In the genomic region with DNA sequence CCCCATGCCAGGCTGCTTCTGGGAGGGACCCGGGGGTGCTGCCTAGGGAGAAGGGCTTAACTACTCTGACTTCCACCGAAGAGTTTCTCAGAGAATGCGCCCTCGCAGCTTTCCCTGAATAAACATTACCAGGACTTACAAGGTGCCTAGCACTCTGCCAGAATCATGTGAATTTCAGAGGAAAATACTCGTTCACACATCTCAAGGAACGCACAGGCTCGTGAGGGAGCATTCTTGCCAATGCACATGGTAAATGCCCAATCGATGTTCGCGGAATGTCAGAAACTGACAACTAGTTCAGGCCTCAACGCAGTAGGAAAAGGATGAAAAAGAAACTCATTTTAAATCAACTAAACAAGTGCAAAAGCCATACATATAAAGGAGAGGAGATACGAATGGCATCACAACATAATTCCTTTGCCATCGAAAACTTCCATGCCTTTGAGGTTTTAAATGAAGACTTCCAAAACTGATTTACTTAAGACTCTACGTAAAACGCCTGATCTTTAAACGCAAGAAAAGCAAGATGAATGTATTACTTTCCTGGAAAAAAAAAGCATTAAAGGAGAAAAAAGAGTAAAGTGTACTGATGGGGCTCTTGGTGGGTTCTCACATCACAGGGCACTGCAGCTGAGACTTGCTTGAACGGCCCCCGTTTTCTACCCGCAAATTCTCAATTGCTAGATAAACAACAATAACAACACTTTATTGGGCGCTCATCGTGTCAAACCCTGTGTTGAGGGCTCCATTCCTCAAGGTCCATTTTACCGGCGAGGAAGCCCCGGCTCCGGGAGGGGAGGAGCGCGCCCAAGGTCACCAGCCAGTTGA, we compare ENCODE assay signal across 8 cellular contexts. TPM values are rescaled to one million over a fixed set of nuclear protein-coding genes. Genes with fewer than 3 reads are reported as not detected.
DNase-seq lines count a peak whose midpoint lies in the region; ATAC-seq and TF ChIP-seq lines count a peak whose summit lies in the region.

No MANE protein-coding gene starts in this region.

- no peaks in the 10 kb centered on the region for H3K27me3 ChIP-seq in body of pancreas
- no peaks in the 10 kb centered on the region for H3K27me3 ChIP-seq in lower lobe of right lung (ENCODE audit: low read depth)
- H3K27me3 ChIP-seq in thyroid gland: no peaks in the 10 kb centered on the region

- TF ChIP-seq CTCF in body of pancreas (IDR thresholded peaks at IDR 0.05) (no peak), lower lobe of right lung (IDR thresholded peaks at IDR 0.05) (no peak), thyroid gland (IDR thresholded peaks at IDR 0.05) (no peak)

- intact Hi-C loops in body of pancreas (cut with DNase I) (no loop called here), lower lobe of right lung (cut with DNase I) (no loop called here), thyroid gland (cut with DNase I) (loop anchor here (10.0 kb wide), 2 partner anchors 69 to 309 kb away; partner anchors contain the start of genes C16orf46 and GAN)

- TF ChIP-seq POLR2A in body of pancreas (IDR thresholded peaks at IDR 0.05) (no peak), thyroid gland (IDR thresholded peaks at IDR 0.05) (no peak)

- WGBS in body of pancreas, 2 donors: 4 to 12% methylated on average over 27 of the region's 27 CpGs
- WGBS in thyroid gland, 2 donors: 11 to 18% methylated on average over 23 to 27 of the region's 27 CpGs

- H3K9me3 ChIP-seq in body of pancreas (no peaks in the 10 kb centered on the region), lower lobe of right lung (no peaks in the 10 kb centered on the region), thyroid gland (no peaks in the 10 kb centered on the region)

- H3K27ac ChIP-seq in body of pancreas (peak overlapping the region; percentile 96 to 99 (median 98)), lower lobe of right lung (peak overlapping the region; percentile 99), thyroid gland (peak overlapping the region; percentile 93 to 99 (median 94))

- H3K4me1 ChIP-seq in body of pancreas (peaks cover 30% of the 10 kb centered on the region), lower lobe of right lung (peaks cover 29% of the 10 kb centered on the region), thyroid gland (peaks cover 10 to 22% of the 10 kb centered on the region in 2 donors)

- H3K36me3 ChIP-seq in body of pancreas (replicated peaks in 1 of 2; ENCODE audit: insufficient read depth in 1 of 2, low read depth in 2 of 2): no peaks in the 10 kb centered on the region
- H3K36me3 ChIP-seq in lower lobe of right lung: no peaks in the 10 kb centered on the region
- no peaks in the 10 kb centered on the region for H3K36me3 ChIP-seq in thyroid gland

- ATAC-seq in body of pancreas: no peak
- no peak for ATAC-seq in lower lobe of right lung

- H3K4me3 ChIP-seq in body of pancreas (peak overlapping the region; percentile 85 to 95), lower lobe of right lung (peak overlapping the region; percentile 92), thyroid gland (replicated peaks in 1 of 3) (peak overlapping the region; percentile 50 to 98 (median 85))

- DNase-seq in ELR (ENCODE audit: low read depth): peak; percentile 72
- DNase-seq in Kasumi-1 (lab: John Stamatoyannopoulos, UW): peak; percentile 18 to 39
- peak in 2 of 4 donors; percentile 80 to 86 for DNase-seq in body of pancreas
- DNase-seq in lower lobe of right lung: no peak
- peak; percentile 16 to 85 for DNase-seq in thyroid gland
- no peak for DNase-seq in mesenteric fat pad (ENCODE audit: low spot score)
- DNase-seq in NCI-H446 (lab: John Stamatoyannopoulos, UW): no peak
- no peak for DNase-seq in GM03348 (ENCODE audit: low spot score)

RNA-seq across cellular contexts. Expression of gene CMC2, which starts 0.8 kb away (rescaled TPM):
- 10 to 100 TPM; 15.5 to 23.6 TPM for total RNA-seq in body of pancreas
- total RNA-seq in lower lobe of right lung: 46.6 TPM
- 10 to 100 TPM; 36.8 to 89.1 (median 59.7) TPM for total RNA-seq in thyroid gland
- 39.3 TPM for total RNA-seq in mesenteric fat pad

RNA-seq across cellular contexts. Expression of gene CENPN, which starts 1.2 kb away (rescaled TPM):
- 1 to 10 TPM; 1.3 to 4.3 TPM for total RNA-seq in body of pancreas
- 5.0 TPM for total RNA-seq in lower lobe of right lung
- 10 to 100 TPM in 1 of 4 donors, 1 to 10 TPM in 3; 5.8 to 14.4 (median 6.7) TPM for total RNA-seq in thyroid gland
- total RNA-seq in mesenteric fat pad: 5.9 TPM

RNA-seq across cellular contexts. Expression of gene ATMIN, which starts 29.8 kb away (rescaled TPM):
- total RNA-seq in body of pancreas (10 to 100 TPM; 15.6 to 15.8 TPM), lower lobe of right lung (29.7 TPM), thyroid gland (10 to 100 TPM; 49.2 to 57.6 (median 53.3) TPM), mesenteric fat pad (36.8 TPM)

Comparison
In these comparisons a context has a peak if more than half of its experiments do, and no peak if none do; other contexts are left out.
1. DNase-seq: peak in ELR (single experiment), Kasumi-1 (2 of 2) and thyroid gland (2 of 2); none in lower lobe of right lung (single experiment), mesenteric fat pad (single experiment), NCI-H446 (0 of 2) and GM03348 (single experiment).
2. Peak in every context shown above with its lines, with median percentiles within 50 percentile points of each other: H3K27ac ChIP-seq and H3K4me3 ChIP-seq.